In genomic region chr21:25501996-25502665, GRCh38 we compare ENCODE assay signal across 9 cellular contexts.
DNase-seq lines count a peak whose midpoint lies in the region; ATAC-seq and TF ChIP-seq lines count a peak whose summit lies in the region.
"Had no signal": no experiment of that assay in that cellular context is flagged by ENCODE, and none has a peak within 500 bp of the region (broad histone marks: within the 10 kb centered on the region; RNA-seq: fewer than 3 reads in every experiment).

No MANE protein-coding gene starts in this region.

- peak overlapping the region; percentile 82 for H3K27ac Mint-ChIP-seq in activated B cell treated with CpG ODN at 0.5 μM for 24 hours

- TF ChIP-seq CTCF in activated B cell treated with CpG ODN at 0.5 μM for 24 hours (IDR thresholded peaks at IDR 0.05) (no peak), left ventricle myocardium inferior (IDR thresholded peaks at IDR 0.05; ENCODE audit: borderline replicate concordance) (no peak), thyroid gland (IDR thresholded peaks at IDR 0.05) (no peak), esophagus squamous epithelium (IDR thresholded peaks at IDR 0.05) (no peak)

- peaks cover 4% of the 10 kb centered on the region for H3K36me3 Mint-ChIP-seq in activated B cell treated with CpG ODN at 0.5 μM for 24 hours (ENCODE audit: low read depth)

- H3K9me3 ChIP-seq in left ventricle myocardium inferior (replicated peaks): peaks cover 7% of the 10 kb centered on the region
- no peaks in the 10 kb centered on the region for H3K9me3 ChIP-seq in thyroid gland
- H3K9me3 ChIP-seq in esophagus squamous epithelium: no peaks in the 10 kb centered on the region
- H3K9me3 ChIP-seq: adrenal gland had no signal

- ATAC-seq in GM18907 (IDR thresholded peaks at IDR 0.05; ENCODE audit: unreplicated experiment) (peak; percentile 80), HG02973 (IDR thresholded peaks at IDR 0.05; ENCODE audit: unreplicated experiment) (peak; percentile 62), activated B cell treated with CpG ODN at 0.5 μM for 24 hours (ENCODE audit: low read depth) (peak; percentile 83), HG03280 (IDR thresholded peaks at IDR 0.05; ENCODE audit: unreplicated experiment) (no peak)

- DNase-seq in activated B cell treated with CpG ODN at 0.5 μM for 24 hours (no peak), left ventricle myocardium inferior (no peak), thyroid gland (no peak), esophagus squamous epithelium (lab: John Stamatoyannopoulos, UW) (no peak)
- DNase-seq in stimulated activated CD4-positive, alpha-beta T cell treated with anti-CD3 and anti-CD28 coated beads, Interleukin-1b, Interleukin-23, amount 100 ng/mL, for 48 hours: peak; percentile 82

- peaks cover 22% of the 10 kb centered on the region for H3K9me3 Mint-ChIP-seq in activated B cell treated with CpG ODN at 0.5 μM for 24 hours

- no peak overlapping the region for H3K4me3 ChIP-seq in left ventricle myocardium inferior
- no peak overlapping the region for H3K4me3 ChIP-seq in thyroid gland (replicated peaks in 1 of 3)
- H3K4me3 ChIP-seq in esophagus squamous epithelium: no peak overlapping the region
- H3K4me3 ChIP-seq: adrenal gland had no signal

- CTCF ChIA-PET in activated B cell treated with CpG ODN at 0.5 μM for 24 hours (lab: Charles Lee): no interaction called here

- H3K4me1 ChIP-seq in left ventricle myocardium inferior: no peaks in the 10 kb centered on the region
- H3K4me1 ChIP-seq in thyroid gland: no peaks in the 10 kb centered on the region
- no peaks in the 10 kb centered on the region for H3K4me1 ChIP-seq in esophagus squamous epithelium
- H3K4me1 ChIP-seq: adrenal gland had no signal

- POLR2A ChIA-PET in activated B cell treated with CpG ODN at 0.5 μM for 24 hours (lab: Charles Lee): interaction anchor here (0.7 to 1.8 kb wide), 7 partner anchors 15 to 81 kb away, joined by 3 to 15 read pairs (median 4); no protein-coding TSS in a partner anchor

- WGBS in thyroid gland, 2 donors: 53 to 69% methylated on average over 1 of the region's 1 CpG
- WGBS in esophagus squamous epithelium, 2 donors: 21 to 33% methylated on average over 1 of the region's 1 CpG

- peaks cover 54% of the 10 kb centered on the region for H3K4me1 Mint-ChIP-seq in activated B cell treated with CpG ODN at 0.5 μM for 24 hours

- TF ChIP-seq POLR2A in thyroid gland (IDR thresholded peaks at IDR 0.05): no peak
- TF ChIP-seq POLR2A in esophagus squamous epithelium (IDR thresholded peaks at IDR 0.05): no peak

- no peak overlapping the region for H3K27ac ChIP-seq in left ventricle myocardium inferior (replicated peaks)
- H3K27ac ChIP-seq in thyroid gland: no peak overlapping the region
- no peak overlapping the region for H3K27ac ChIP-seq in esophagus squamous epithelium
- H3K27ac ChIP-seq: adrenal gland had no signal

- H3K27me3 ChIP-seq in left ventricle myocardium inferior (ENCODE audit: low read depth): no peaks in the 10 kb centered on the region
- H3K27me3 ChIP-seq in thyroid gland: no peaks in the 10 kb centered on the region
- H3K27me3 ChIP-seq in esophagus squamous epithelium: no peaks in the 10 kb centered on the region
- H3K27me3 ChIP-seq: adrenal gland had no signal

- H3K36me3 ChIP-seq in left ventricle myocardium inferior (no peaks in the 10 kb centered on the region), thyroid gland (no peaks in the 10 kb centered on the region), esophagus squamous epithelium (no peaks in the 10 kb centered on the region)
- H3K36me3 ChIP-seq: adrenal gland had no signal

- H3K27me3 Mint-ChIP-seq in activated B cell treated with CpG ODN at 0.5 μM for 24 hours: no peaks in the 10 kb centered on the region

- H3K4me3 Mint-ChIP-seq in activated B cell treated with CpG ODN at 0.5 μM for 24 hours: peak overlapping the region; percentile 32

- intact Hi-C loops in activated B cell treated with CpG ODN at 0.5 μM for 24 hours (cut with micrococcal nuclease): loop anchor here (1.0 to 2.0 kb wide), 4 partner anchors 15 to 77 kb away; no protein-coding TSS in a partner anchor
- intact Hi-C loops in left ventricle myocardium inferior (cut with micrococcal nuclease): no loop called here
- intact Hi-C loops in thyroid gland (cut with DNase I): no loop called here
- intact Hi-C loops in esophagus squamous epithelium (cut with DNase I): no loop called here
